In genomic region chr17:1713160-1713877, GRCh38 we compare ENCODE assay signal across 7 cellular contexts. TPM values are rescaled to one million over a fixed set of nuclear protein-coding genes. Genes with fewer than 3 reads are reported as not detected.
DNase-seq lines count a peak whose midpoint lies in the region; TF ChIP-seq lines count a peak whose summit lies in the region.
"Had no signal": no experiment of that assay in that cellular context is flagged by ENCODE, and none has a peak within 500 bp of the region (broad histone marks: within the 10 kb centered on the region; RNA-seq: fewer than 3 reads in every experiment).

No MANE protein-coding gene starts in this region.

- CTCF ChIA-PET in Calu3 (lab: Charles Lee): interaction anchor here (0.6 to 1.0 kb wide), 2 partner anchors 139 to 399 kb away, joined by 3 to 4 read pairs; no protein-coding TSS in a partner anchor

- H3K27ac Mint-ChIP-seq in Calu3 (ENCODE audit: unreplicated experiment) (peak overlapping the region; percentile 81), neural crest cell (ENCODE audit: unreplicated experiment) (peak overlapping the region; percentile 76)

- TF ChIP-seq CTCF in Calu3 (IDR thresholded peaks at IDR 0.05; ENCODE audit: unreplicated experiment) (no peak), neural crest cell (conservative IDR thresholded peaks at IDR 0.05) (no peak)

- DNase-seq in Calu3: no peak
- DNase-seq in caudate nucleus (lab: John Stamatoyannopoulos, UW): no peak
- no peak for DNase-seq in neural crest cell (ENCODE audit: low read depth, low spot score)
- DNase-seq in stimulated activated CD8-positive, alpha-beta memory T cell treated with anti-CD3 and anti-CD28 coated beads, Interleukin-4, amount 100 ng/mL, for 48 hours: no peak
- no peak for DNase-seq in hippocampal formation (lab: John Stamatoyannopoulos, UW)
- DNase-seq in islet precursor cell: no peak

- H3K36me3 Mint-ChIP-seq in Calu3 (ENCODE audit: insufficient read depth, unreplicated experiment): peaks cover 89% of the 10 kb centered on the region
- H3K36me3 Mint-ChIP-seq in neural crest cell (ENCODE audit: low read depth): no peaks in the 10 kb centered on the region

- H3K27ac ChIP-seq in caudate nucleus (ENCODE audit: low read depth, low read length): peak overlapping the region; percentile 97

- no peaks in the 10 kb centered on the region for H3K9me3 Mint-ChIP-seq in Calu3 (ENCODE audit: low read depth, unreplicated experiment)
- H3K9me3 Mint-ChIP-seq in neural crest cell: no peaks in the 10 kb centered on the region

- H3K4me1 Mint-ChIP-seq in Calu3 (ENCODE audit: low read depth, unreplicated experiment): peaks cover 9% of the 10 kb centered on the region
- peaks cover 30% of the 10 kb centered on the region for H3K4me1 Mint-ChIP-seq in neural crest cell

- intact Hi-C loops in Calu3 (cut with micrococcal nuclease; ENCODE audit: unreplicated experiment): no loop called here

- H3K4me3 Mint-ChIP-seq in Calu3 (ENCODE audit: low read depth, unreplicated experiment) (peak overlapping the region; percentile 80), neural crest cell (peak overlapping the region; percentile 87)

- no peaks in the 10 kb centered on the region for H3K27me3 Mint-ChIP-seq in Calu3 (ENCODE audit: unreplicated experiment)
- peaks cover 13% of the 10 kb centered on the region for H3K27me3 Mint-ChIP-seq in neural crest cell (ENCODE audit: low read depth)

- BruUV-seq in Calu3 (replicated peaks; lab: Mats Ljungman, UMichigan): TSS peak; percentile 52

RNA-seq across cellular contexts. Expression of gene TLCD2, which starts 3.1 kb away (rescaled TPM):
- 5.9 and 6.7 TPM in 2 replicates for total RNA-seq in Calu3 (2022)
- total RNA-seq in neural crest cell: 1.1 TPM in 2 replicates

RNA-seq across cellular contexts. Expression of gene WDR81, which starts 11.2 kb away (rescaled TPM):
- total RNA-seq in Calu3 (2022): 11.2 and 11.8 TPM in 2 replicates
- total RNA-seq in neural crest cell: 13.2 and 14.2 TPM in 2 replicates

RNA-seq across cellular contexts. Expression of gene PRPF8, which starts 28.7 kb away (rescaled TPM):
- 182 and 206 TPM in 2 replicates for total RNA-seq in Calu3 (2022)
- total RNA-seq in neural crest cell: 449 and 459 TPM in 2 replicates

RNA-seq across cellular contexts. Expression of gene SERPINF2, which starts 29.4 kb away (rescaled TPM):
- total RNA-seq in Calu3 (2022): 0.54 and 0.76 TPM in 2 replicates
- 0.19 TPM in 1 of 2 replicates, not detected in the other for total RNA-seq in neural crest cell
- total RNA-seq: H4 had no signal

RNA-seq across cellular contexts. Expression of gene SERPINF1, which starts 48.5 kb away (rescaled TPM):
- total RNA-seq in Calu3 (2022) (not detected in 2 replicates), neural crest cell (2.3 and 4.6 TPM in 2 replicates)
